Comparison of ENCODE assay signal across 10 cellular contexts in the genomic region with DNA sequence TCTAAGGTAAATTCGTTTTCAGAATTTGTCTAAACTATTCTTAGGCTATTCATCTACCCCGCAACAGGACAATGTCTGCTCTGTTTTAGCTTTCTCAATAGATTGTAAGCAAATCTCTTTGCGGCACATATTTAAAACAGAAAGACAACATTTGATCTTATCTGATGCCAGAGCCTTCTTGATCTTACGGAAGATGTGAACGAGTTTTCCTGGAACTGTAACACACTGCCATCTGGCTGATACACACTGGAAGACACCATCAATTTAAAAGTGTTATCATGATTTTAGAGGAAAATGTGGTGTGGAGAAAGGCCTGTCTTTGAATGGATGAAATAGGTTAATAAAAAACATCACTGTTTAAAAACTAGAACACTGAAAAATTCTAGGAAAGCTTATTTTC. TPM values are rescaled to one million over a fixed set of nuclear protein-coding genes. Genes with fewer than 3 reads are reported as not detected.
A peak's percentile ranks its signal among the peaks of the same experiment; 100 is the strongest.
DNase-seq lines count a peak whose midpoint lies in the region; TF ChIP-seq lines count a peak whose summit lies in the region.
"Had no signal": no experiment of that assay in that cellular context is flagged by ENCODE, and none has a peak within 500 bp of the region (broad histone marks: within the 10 kb centered on the region; RNA-seq: fewer than 3 reads in every experiment).

No MANE protein-coding gene starts in this region.

- no peak overlapping the region for H3K27ac ChIP-seq in H9 (ENCODE audit: insufficient read length, low read depth, low read length)
- H3K27ac ChIP-seq: BLaER1 had no signal

- H3K9ac ChIP-seq in H9 (ENCODE audit: extremely low read depth, insufficient read length, low read length): no peak overlapping the region
- H3K9ac ChIP-seq: BLaER1 had no signal

- no peaks in the 10 kb centered on the region for H3K79me1 ChIP-seq in H9 (ENCODE audit: insufficient read depth, low read depth, low read length, poor library complexity, severe bottlenecking)

- no peak overlapping the region for H3K14ac ChIP-seq in H9 (ENCODE audit: insufficient read depth, low read length)

- H2BK5ac ChIP-seq in H9 (ENCODE audit: insufficient read length, low read length): no peak overlapping the region

- H3K23me2 ChIP-seq in H9 (ENCODE audit: insufficient read length, low read depth, low read length, poor library complexity, severe bottlenecking): no peaks in the 10 kb centered on the region

- H2AK5ac ChIP-seq in H9 (ENCODE audit: insufficient read length, low read length): no peak overlapping the region

- no peaks in the 10 kb centered on the region for H3K4me1 ChIP-seq in H9 (ENCODE audit: insufficient read depth, low read length)
- H3K4me1 ChIP-seq: BLaER1 had no signal

- H3K4me2 ChIP-seq in H9 (ENCODE audit: insufficient read depth, insufficient read length, low read length): no peak overlapping the region
- H3K4me2 ChIP-seq: BLaER1 had no signal

- no peaks in the 10 kb centered on the region for H3K27me3 Mint-ChIP-seq in activated naive CD4-positive, alpha-beta T cell treated with anti-CD3 and anti-CD28 coated beads, Interleukin-2, amount 50 U/mL, for 24 hours
- H3K27me3 Mint-ChIP-seq in H9 (ENCODE audit: low read depth): no peaks in the 10 kb centered on the region

- H2BK20ac ChIP-seq in H9 (ENCODE audit: low read depth, low read length, poor library complexity, severe bottlenecking): no peak overlapping the region

- no peak overlapping the region for H4K8ac ChIP-seq in H9 (replicated peaks; ENCODE audit: insufficient read length, low read depth, low read length)

- H2BK120ac ChIP-seq in H9 (ENCODE audit: low read depth, low read length, poor library complexity, severe bottlenecking): no peak overlapping the region

- peaks cover 3% of the 10 kb centered on the region for H3K36me3 Mint-ChIP-seq in activated naive CD4-positive, alpha-beta T cell treated with anti-CD3 and anti-CD28 coated beads, Interleukin-2, amount 50 U/mL, for 24 hours
- peaks cover 2 to 32% (median 18%) of the 10 kb centered on the region in 3 experiments; a peak in 5 of 7 replicates for H3K36me3 Mint-ChIP-seq in H9 (ENCODE audit: insufficient read depth in 1 of 3, low read depth in 3 of 3)

- WGBS in H9 (ENCODE audit: extremely low coverage, insufficient read length, low lambda C conversion rate): no CpG with 5 or more reads among the region's 5 CpGs

- H3K4me3 Mint-ChIP-seq in activated naive CD4-positive, alpha-beta T cell treated with anti-CD3 and anti-CD28 coated beads, Interleukin-2, amount 50 U/mL, for 24 hours: peak overlapping the region; percentile 79
- H3K4me3 Mint-ChIP-seq in H9: no peak overlapping the region

- no peak overlapping the region for H3K18ac ChIP-seq in H9 (ENCODE audit: insufficient read length, low read depth, low read length)

- H2BK15ac ChIP-seq in H9 (ENCODE audit: low read depth, low read length): no peak overlapping the region

- no peak; the same call in 2 of the 3 replicates for TF ChIP-seq CTCF in H9 (conservative IDR thresholded peaks at IDR 0.05)

- H3K23ac ChIP-seq in H9 (ENCODE audit: insufficient read length, low read depth, low read length): no peak overlapping the region

- no peaks in the 10 kb centered on the region for H3K27me3 ChIP-seq in H9 (ENCODE audit: insufficient read depth, low read length)
- H3K27me3 ChIP-seq: BLaER1 had no signal

- H3K79me2 ChIP-seq in H9 (ENCODE audit: insufficient read depth, low read length): no peaks in the 10 kb centered on the region

- no peaks in the 10 kb centered on the region for H3K9me3 Mint-ChIP-seq in activated naive CD4-positive, alpha-beta T cell treated with anti-CD3 and anti-CD28 coated beads, Interleukin-2, amount 50 U/mL, for 24 hours
- no peaks in the 10 kb centered on the region for H3K9me3 Mint-ChIP-seq in H9

- no peak overlapping the region for H2BK12ac ChIP-seq in H9 (ENCODE audit: insufficient read length, low read depth, low read length)

- no peaks in the 10 kb centered on the region for H4K20me1 ChIP-seq in H9 (ENCODE audit: control insufficient read depth, insufficient read depth, insufficient read length)
- H4K20me1 ChIP-seq: BLaER1 had no signal

- H2AFZ ChIP-seq in H9 (ENCODE audit: low read length): no peak overlapping the region

- H4K91ac ChIP-seq in H9 (ENCODE audit: insufficient read length, low read depth, low read length): no peak overlapping the region

- no peak overlapping the region for H4K5ac ChIP-seq in H9 (ENCODE audit: insufficient read length, low read depth, low read length)

- H3K9me3 ChIP-seq in H9 (ENCODE audit: control insufficient read depth, low read depth, low read length): no peaks in the 10 kb centered on the region
- H3K9me3 ChIP-seq: BLaER1 had no signal

- H3K4ac ChIP-seq in H9 (ENCODE audit: low read depth, low read length): no peak overlapping the region

- DNase-seq in activated naive CD4-positive, alpha-beta T cell (lab: John Stamatoyannopoulos, UW): no peak
- peak; percentile 57 for DNase-seq in SK-N-DZ (ENCODE audit: low spot score)
- peak; percentile 41 for DNase-seq in cerebellum (ENCODE audit: low spot score)
- DNase-seq in putamen (ENCODE audit: low spot score): peak; percentile 43
- DNase-seq in GDM1 (lab: John Stamatoyannopoulos, UW): no peak
- no peak for DNase-seq in H9
- no peak for DNase-seq in NCI-H2227 treated with DMSO at 0.1 percent for 48 hours (lab: John Stamatoyannopoulos, UW)
- DNase-seq: T1000 had no signal

- H3T11ph ChIP-seq in H9 (ENCODE audit: low read length): no peak overlapping the region

- H3K27ac Mint-ChIP-seq in activated naive CD4-positive, alpha-beta T cell treated with anti-CD3 and anti-CD28 coated beads, Interleukin-2, amount 50 U/mL, for 24 hours: peak overlapping the region; percentile 97
- no peak overlapping the region for H3K27ac Mint-ChIP-seq in H9

- no peak overlapping the region for H3K56ac ChIP-seq in H9 (ENCODE audit: insufficient read length, low read depth, low read length)

- H3K4me1 Mint-ChIP-seq in activated naive CD4-positive, alpha-beta T cell treated with anti-CD3 and anti-CD28 coated beads, Interleukin-2, amount 50 U/mL, for 24 hours: peaks cover 55% of the 10 kb centered on the region
- peaks cover 2 to 3% of the 10 kb centered on the region in 2 experiments; a peak in 2 of 4 replicates for H3K4me1 Mint-ChIP-seq in H9

RNA-seq across cellular contexts. Expression of a gene that starts 36.1 kb away (rescaled TPM):
- 38.0 and 49.7 TPM in 2 replicates for polyA plus RNA-seq in SK-N-DZ (2014; cell fraction: cytosol; rRNA removed)
- polyA plus RNA-seq in SK-N-DZ (2014; cell fraction: nucleus; rRNA removed): 14.8 and 28.0 TPM in 2 replicates
- 10.7 TPM for total RNA-seq in cerebellum
- total RNA-seq in H9 (2021): 42.3 and 50.3 TPM in 2 replicates

Comparison
In these comparisons a context has a peak if more than half of its experiments do, and no peak if none do; other contexts are left out.
1. DNase-seq: peak in SK-N-DZ (single experiment), cerebellum (single experiment) and putamen (single experiment); none in activated naive CD4-positive, alpha-beta T cell (0 of 4), GDM1 (single experiment), H9 (single experiment) and NCI-H2227 treated with DMSO at 0.1 percent for 48 hours (single experiment).